19 cellular contexts compared by ENCODE assay signal in genomic region chr17:80316431-80316830, GRCh38. TPM values are rescaled to one million over a fixed set of nuclear protein-coding genes. Genes with fewer than 3 reads are reported as not detected.
DNase-seq lines count a peak whose midpoint lies in the region; ATAC-seq and TF ChIP-seq lines count a peak whose summit lies in the region.
"Had no signal": no experiment of that assay in that cellular context is flagged by ENCODE, and none has a peak within 500 bp of the region (broad histone marks: within the 10 kb centered on the region; RNA-seq: fewer than 3 reads in every experiment).

No MANE protein-coding gene starts in this region.

- no peak overlapping the region for H3K9ac ChIP-seq in H9 (ENCODE audit: extremely low read depth, insufficient read length, low read length)

- H2BK15ac ChIP-seq in H9 (ENCODE audit: low read depth, low read length): no peak overlapping the region

- peaks cover 79% of the 10 kb centered on the region for H3K36me3 ChIP-seq in CD4-positive, alpha-beta memory T cell (ENCODE audit: insufficient read depth, low read length)

- no peak overlapping the region for H4K8ac ChIP-seq in H9 (replicated peaks; ENCODE audit: insufficient read length, low read depth, low read length)

- H3K36me3 Mint-ChIP-seq in CD4-positive, alpha-beta memory T cell: peaks cover 61 to 62% of the 10 kb centered on the region in 2 donors
- peaks cover 50 to 69% (median 65%) of the 10 kb centered on the region in 3 experiments; a peak in 6 of 7 replicates for H3K36me3 Mint-ChIP-seq in H9 (ENCODE audit: insufficient read depth in 1 of 3, low read depth in 3 of 3)
- peaks cover 36% of the 10 kb centered on the region for H3K36me3 Mint-ChIP-seq in chondrocyte (ENCODE audit: low read depth)
- H3K36me3 Mint-ChIP-seq in neural crest cell (ENCODE audit: low read depth): peaks cover 25% of the 10 kb centered on the region
- peaks cover 63% of the 10 kb centered on the region for H3K36me3 Mint-ChIP-seq in T-helper 2 cell treated with Interferon-gamma antibody and Interleukin-4, amounts not matched to agents 5 μg/mL and 100 μg/mL, for 36 hours (ENCODE audit: low read depth)

- peaks cover 0 to 7% (median 3%) of the 10 kb centered on the region in 4 donors for H3K4me1 Mint-ChIP-seq in CD4-positive, alpha-beta memory T cell
- H3K4me1 Mint-ChIP-seq in H9 (no peaks in the 10 kb centered on the region), chondrocyte (ENCODE audit: low read depth) (no peaks in the 10 kb centered on the region), neural crest cell (no peaks in the 10 kb centered on the region)
- H3K4me1 Mint-ChIP-seq in T-helper 2 cell treated with Interferon-gamma antibody and Interleukin-4, amounts not matched to agents 5 μg/mL and 100 μg/mL, for 36 hours (ENCODE audit: low read depth): peaks cover 2% of the 10 kb centered on the region
- H3K4me1 Mint-ChIP-seq: endodermal cell had no signal

- H4K91ac ChIP-seq in H9 (ENCODE audit: insufficient read length, low read depth, low read length): no peak overlapping the region

- peaks cover 3% of the 10 kb centered on the region for H4K20me1 ChIP-seq in H9 (ENCODE audit: control insufficient read depth, insufficient read depth, insufficient read length)

- H2AK5ac ChIP-seq in H9 (ENCODE audit: insufficient read length, low read length): no peak overlapping the region

- CTCF ChIA-PET in CD4-positive, alpha-beta memory T cell (lab: Charles Lee; ENCODE audit: partially characterized antibody): no interaction called here

- no peaks in the 10 kb centered on the region for H3K27me3 Mint-ChIP-seq in CD4-positive, alpha-beta memory T cell
- H3K27me3 Mint-ChIP-seq in H9 (ENCODE audit: low read depth): no peaks in the 10 kb centered on the region; the same call in 1 of the 2 replicates
- no peaks in the 10 kb centered on the region for H3K27me3 Mint-ChIP-seq in chondrocyte (ENCODE audit: low read depth)
- H3K27me3 Mint-ChIP-seq in neural crest cell (ENCODE audit: low read depth): no peaks in the 10 kb centered on the region
- no peaks in the 10 kb centered on the region for H3K27me3 Mint-ChIP-seq in T-helper 2 cell treated with Interferon-gamma antibody and Interleukin-4, amounts not matched to agents 5 μg/mL and 100 μg/mL, for 36 hours (ENCODE audit: low read depth)
- H3K27me3 Mint-ChIP-seq: memory B cell had no signal

- no peak overlapping the region for H2AFZ ChIP-seq in H9 (ENCODE audit: low read length)
- H2AFZ ChIP-seq: hepatocyte had no signal

- H3K4me2 ChIP-seq in H9 (ENCODE audit: insufficient read depth, insufficient read length, low read length): no peak overlapping the region
- H3K4me2 ChIP-seq: hepatocyte had no signal

- no peak overlapping the region for H3K4me3 ChIP-seq in CD4-positive, alpha-beta memory T cell (ENCODE audit: low read length in 2 of 2)
- H3K4me3 ChIP-seq: coronary artery, esophagus squamous epithelium, hepatocyte, pancreas, upper lobe of left lung had no signal

- no peaks in the 10 kb centered on the region for H3K79me2 ChIP-seq in H9 (ENCODE audit: insufficient read depth, low read length)
- H3K79me2 ChIP-seq: hepatocyte had no signal

- no peak overlapping the region for H3K4me3 Mint-ChIP-seq in CD4-positive, alpha-beta memory T cell
- H3K4me3 Mint-ChIP-seq in H9 (no peak overlapping the region), chondrocyte (ENCODE audit: unreplicated experiment) (no peak overlapping the region), neural crest cell (no peak overlapping the region)
- no peak overlapping the region for H3K4me3 Mint-ChIP-seq in T-helper 2 cell treated with Interferon-gamma antibody and Interleukin-4, amounts not matched to agents 5 μg/mL and 100 μg/mL, for 36 hours
- H3K4me3 Mint-ChIP-seq: endodermal cell, memory B cell had no signal

- no peak overlapping the region for H3T11ph ChIP-seq in H9 (ENCODE audit: low read length)

- no peak overlapping the region for H4K5ac ChIP-seq in H9 (ENCODE audit: insufficient read length, low read depth, low read length)

- POLR2A ChIA-PET in CD4-positive, alpha-beta memory T cell (lab: Charles Lee; ENCODE audit: partially characterized antibody): no interaction called here

- no peak overlapping the region for H3K56ac ChIP-seq in H9 (ENCODE audit: insufficient read length, low read depth, low read length)

- H3K9me3 Mint-ChIP-seq in CD4-positive, alpha-beta memory T cell: peaks cover 0 to 4% (median 0%) of the 10 kb centered on the region in 8 donors
- peaks cover 4 to 7% of the 10 kb centered on the region in 2 experiments; a peak in 4 of 5 replicates for H3K9me3 Mint-ChIP-seq in H9
- H3K9me3 Mint-ChIP-seq in chondrocyte (ENCODE audit: low read depth): no peaks in the 10 kb centered on the region
- H3K9me3 Mint-ChIP-seq in neural crest cell: no peaks in the 10 kb centered on the region
- H3K9me3 Mint-ChIP-seq in T-helper 2 cell treated with Interferon-gamma antibody and Interleukin-4, amounts not matched to agents 5 μg/mL and 100 μg/mL, for 36 hours: no peaks in the 10 kb centered on the region
- H3K9me3 Mint-ChIP-seq: endodermal cell, memory B cell had no signal

- WGBS in H9 (ENCODE audit: extremely low coverage, insufficient read length, low lambda C conversion rate): no CpG with 5 or more reads among the region's 10 CpGs

- no peak overlapping the region for H2BK120ac ChIP-seq in H9 (ENCODE audit: low read depth, low read length, poor library complexity, severe bottlenecking)

- DNase-seq in CD4-positive, alpha-beta memory T cell: no peak
- DNase-seq in H9: no peak
- peak; percentile 35 for DNase-seq in chondrocyte (ENCODE audit: low spot score)
- no peak for DNase-seq in neural crest cell (ENCODE audit: low read depth, low spot score)
- DNase-seq in T-helper 2 cell treated with Interferon-gamma antibody and Interleukin-4, amounts not matched to agents 5 μg/mL and 100 μg/mL, for 36 hours (ENCODE audit: low spot score): no peak
- DNase-seq in KBM-7: no peak
- DNase-seq: activated gamma-delta T cell, DMS153, endodermal cell, esophagus squamous epithelium, NCI-H1417, NCI-H82, pancreas, upper lobe of left lung had no signal

- no peak for ATAC-seq in HG02763 (IDR thresholded peaks at IDR 0.05; ENCODE audit: unreplicated experiment)
- ATAC-seq in HG02759 (IDR thresholded peaks at IDR 0.05; ENCODE audit: unreplicated experiment): no peak
- ATAC-seq: pancreas had no signal

- no peaks in the 10 kb centered on the region for H3K27me3 ChIP-seq in CD4-positive, alpha-beta memory T cell (ENCODE audit: insufficient read depth, low read length)
- no peaks in the 10 kb centered on the region for H3K27me3 ChIP-seq in H9 (ENCODE audit: insufficient read depth, low read length)
- H3K27me3 ChIP-seq: esophagus squamous epithelium, hepatocyte, pancreas, upper lobe of left lung had no signal

- in situ Hi-C loops in KBM-7 (cut with MboI; ENCODE audit: low pct_unique_long_range_greater_than_20kb, low sequenced_read_pairs): no loop called here

- no peaks in the 10 kb centered on the region for H3K79me1 ChIP-seq in H9 (ENCODE audit: insufficient read depth, low read depth, low read length, poor library complexity, severe bottlenecking)

- H3K23me2 ChIP-seq in H9 (ENCODE audit: insufficient read length, low read depth, low read length, poor library complexity, severe bottlenecking): peaks cover 4% of the 10 kb centered on the region

- no peak overlapping the region for H3K14ac ChIP-seq in H9 (ENCODE audit: insufficient read depth, low read length)

- TF ChIP-seq CTCF in H9 (conservative IDR thresholded peaks at IDR 0.05) (no peak), chondrocyte (IDR thresholded peaks at IDR 0.05) (no peak), neural crest cell (conservative IDR thresholded peaks at IDR 0.05) (no peak)

- H3K4me1 ChIP-seq in CD4-positive, alpha-beta memory T cell (ENCODE audit: insufficient read depth, low read length): no peaks in the 10 kb centered on the region
- H3K4me1 ChIP-seq in H9 (ENCODE audit: insufficient read depth, low read length): no peaks in the 10 kb centered on the region
- H3K4me1 ChIP-seq: esophagus squamous epithelium, pancreas, upper lobe of left lung had no signal

- H3K4ac ChIP-seq in H9 (ENCODE audit: low read depth, low read length): no peak overlapping the region

- no peak overlapping the region for H3K23ac ChIP-seq in H9 (ENCODE audit: insufficient read length, low read depth, low read length)

- no peak overlapping the region for H2BK5ac ChIP-seq in H9 (ENCODE audit: insufficient read length, low read length)

- intact Hi-C loops in CD4-positive, alpha-beta memory T cell (cut with micrococcal nuclease): no loop called here

- H2BK20ac ChIP-seq in H9 (ENCODE audit: low read depth, low read length, poor library complexity, severe bottlenecking): no peak overlapping the region

- no peak overlapping the region for H3K27ac ChIP-seq in CD4-positive, alpha-beta memory T cell (ENCODE audit: low read depth, low read length)
- no peak overlapping the region for H3K27ac ChIP-seq in H9 (ENCODE audit: insufficient read length, low read depth, low read length)
- H3K27ac ChIP-seq: coronary artery, esophagus squamous epithelium, hepatocyte, pancreas, upper lobe of left lung had no signal

- no peak overlapping the region for H3K18ac ChIP-seq in H9 (ENCODE audit: insufficient read length, low read depth, low read length)

- H2BK12ac ChIP-seq in H9 (ENCODE audit: insufficient read length, low read depth, low read length): no peak overlapping the region

- H3K27ac Mint-ChIP-seq in CD4-positive, alpha-beta memory T cell: peak overlapping the region in 5 of 7 donors; percentile 29 to 82 (median 69)
- H3K27ac Mint-ChIP-seq in H9 (peak overlapping the region in 2 of 3 experiments; percentile 0 to 5; a peak in 2 of 7 replicates), chondrocyte (ENCODE audit: unreplicated experiment) (no peak overlapping the region), neural crest cell (ENCODE audit: unreplicated experiment) (peak overlapping the region; percentile 31)
- no peak overlapping the region for H3K27ac Mint-ChIP-seq in T-helper 2 cell treated with Interferon-gamma antibody and Interleukin-4, amounts not matched to agents 5 μg/mL and 100 μg/mL, for 36 hours
- H3K27ac Mint-ChIP-seq: endodermal cell, memory B cell had no signal

- H3K9me3 ChIP-seq in CD4-positive, alpha-beta memory T cell (ENCODE audit: control insufficient read depth in 1 of 2, low read length in 2 of 2): no peaks in the 10 kb centered on the region
- H3K9me3 ChIP-seq in H9 (ENCODE audit: control insufficient read depth, low read depth, low read length): no peaks in the 10 kb centered on the region
- H3K9me3 ChIP-seq: esophagus squamous epithelium, pancreas, upper lobe of left lung had no signal

RNA-seq across cellular contexts. Expression of gene RNF213, which starts 55.8 kb away (rescaled TPM):
- 100 to 1,000 TPM; 367 to 399 TPM for total RNA-seq in CD4-positive, alpha-beta memory T cell
- 10 to 100 TPM; 11.2 to 67.9 TPM for polyA plus RNA-seq in CD4-positive, alpha-beta memory T cell
- 32.5 and 34.3 TPM in 2 replicates for total RNA-seq in H9 (2021)
- total RNA-seq in chondrocyte: 72.5 to 104 TPM (median 73.2 TPM) in 3 replicates
- 29.6 and 31.9 TPM in 2 replicates for total RNA-seq in neural crest cell

Comparison
In these comparisons a context has a peak if more than half of its experiments do, and no peak if none do; other contexts are left out.
1. H3K27ac Mint-ChIP-seq: peak in CD4-positive, alpha-beta memory T cell (5 of 7), H9 (2 of 3) and neural crest cell (single experiment); none in chondrocyte (single experiment) and T-helper 2 cell treated with Interferon-gamma antibody and Interleukin-4, amounts not matched to agents 5 μg/mL and 100 μg/mL, for 36 hours (single experiment).